Comparison of ENCODE assay signal across 11 cellular contexts in genomic region chr15:66714543-66714981, GRCh38. TPM values are rescaled to one million over a fixed set of nuclear protein-coding genes. Genes with fewer than 3 reads are reported as not detected.
DNase-seq lines count a peak whose midpoint lies in the region; ATAC-seq, FAIRE-seq and TF ChIP-seq lines count a peak whose summit lies in the region.
"Had no signal": no experiment of that assay in that cellular context is flagged by ENCODE, and none has a peak within 500 bp of the region (broad histone marks: within the 10 kb centered on the region; RNA-seq: fewer than 3 reads in every experiment).

No MANE protein-coding gene starts in this region.

- peak overlapping the region; percentile 51 for H3K4me2 ChIP-seq in BLaER1

- H3K36me3 ChIP-seq in BLaER1 (no peaks in the 10 kb centered on the region), pancreas (no peaks in the 10 kb centered on the region)
- H3K36me3 ChIP-seq: neutrophil had no signal

- intact Hi-C loops in pancreas (cut with DNase I): loop anchor here in 1 of 3 donors (5.0 kb wide), 1 partner anchor 43 kb away; no protein-coding TSS in a partner anchor
- intact Hi-C loops in left ventricle myocardium superior (cut with micrococcal nuclease): no loop called here

- FAIRE-seq in pancreas (lab: Jason Lieb, UNC): no peak

- H3K27me3 ChIP-seq in BLaER1 (no peaks in the 10 kb centered on the region), pancreas (no peaks in the 10 kb centered on the region)

- DNase-seq in coronary artery (ENCODE audit: low spot score) (peak; percentile 69), pancreas (no peak), 8988T (no peak), superior temporal gyrus (ENCODE audit: extremely low spot score) (no peak), left ventricle myocardium superior (no peak)
- no peak for DNase-seq in stimulated activated CD8-positive, alpha-beta memory T cell treated with anti-CD3 and anti-CD28 coated beads, Interleukin-4, amount 100 ng/mL, for 48 hours
- DNase-seq: CD8-positive, alpha-beta T cell; T-helper 1 cell had no signal

- H3K9me3 ChIP-seq in BLaER1 (no peaks in the 10 kb centered on the region), pancreas (no peaks in the 10 kb centered on the region)
- H3K9me3 ChIP-seq: neutrophil had no signal

- TF ChIP-seq CTCF in coronary artery (IDR thresholded peaks at IDR 0.05) (no peak), pancreas (IDR thresholded peaks at IDR 0.05) (no peak)

- WGBS in pancreas, 2 donors: 61 to 66% methylated on average over 6 of the region's 6 CpGs

- ATAC-seq in HG02943 (IDR thresholded peaks at IDR 0.05; ENCODE audit: low read depth, unreplicated experiment) (peak; percentile 19), pancreas (peak; percentile 15 to 37 (median 27)), left ventricle myocardium superior (no peak)
- ATAC-seq: CD8-positive, alpha-beta T cell had no signal

- no peak overlapping the region for H3K9ac ChIP-seq in BLaER1

- no peak overlapping the region for H3K4me3 ChIP-seq in BLaER1
- H3K4me3 ChIP-seq in coronary artery: peak overlapping the region; percentile 30
- no peak overlapping the region for H3K4me3 ChIP-seq in pancreas

- no peaks in the 10 kb centered on the region for H4K20me1 ChIP-seq in BLaER1

- H3K27ac ChIP-seq in BLaER1 (no peak overlapping the region), coronary artery (peak overlapping the region; percentile 29 to 83), pancreas (peak overlapping the region in 2 of 4 donors; percentile 23 to 33)
- H3K27ac ChIP-seq: neutrophil had no signal

- peaks cover 40% of the 10 kb centered on the region for H3K4me1 ChIP-seq in BLaER1
- H3K4me1 ChIP-seq in pancreas: peaks cover 6 to 16% (median 13%) of the 10 kb centered on the region in 3 donors

RNA-seq across cellular contexts. Expression of gene SMAD6, which starts 12.5 kb away (rescaled TPM):
- total RNA-seq in pancreas (10 to 100 TPM in 1 of 6 donors, 1 to 10 TPM in 5; 2.8 to 13.1 (median 3.7) TPM), left ventricle myocardium superior (14.9 TPM)
- 1 to 10 TPM; 2.6 to 2.7 TPM for polyA plus RNA-seq in pancreas
